19 cellular contexts compared by ENCODE assay signal in genomic region chr21:42021751-42022430, GRCh38. TPM values are rescaled to one million over a fixed set of nuclear protein-coding genes. Genes with fewer than 3 reads are reported as not detected.
DNase-seq lines count a peak whose midpoint lies in the region; ATAC-seq and TF ChIP-seq lines count a peak whose summit lies in the region.
"Had no signal": no experiment of that assay in that cellular context is flagged by ENCODE, and none has a peak within 500 bp of the region (broad histone marks: within the 10 kb centered on the region; RNA-seq: fewer than 3 reads in every experiment).

No MANE protein-coding gene starts in this region.

- ATAC-seq in mucosa of descending colon, result peak; percentile 49
- ATAC-seq: GM12878, HCT116 had no signal

- no peaks in the 10 kb centered on the region for H3K36me3 ChIP-seq in mucosa of descending colon (ENCODE audit: low read depth)
- H3K36me3 ChIP-seq in CD8-positive, alpha-beta memory T cell (ENCODE audit: insufficient read depth, low read length), result no peaks in the 10 kb centered on the region
- H3K36me3 ChIP-seq: lower lobe of right lung had no signal

- no peaks in the 10 kb centered on the region for H3K27me3 ChIP-seq in CD8-positive, alpha-beta memory T cell (ENCODE audit: insufficient read depth, low read length, poor library complexity, severe bottlenecking)

- no peaks in the 10 kb centered on the region for H3K9me3 Mint-ChIP-seq in brain
- no peaks in the 10 kb centered on the region for H3K9me3 Mint-ChIP-seq in CD8-positive, alpha-beta memory T cell

- no peaks in the 10 kb centered on the region for H3K9me3 ChIP-seq in mucosa of descending colon
- H3K9me3 ChIP-seq in CD8-positive, alpha-beta memory T cell (ENCODE audit: low read length), result no peaks in the 10 kb centered on the region
- H3K9me3 ChIP-seq: lower lobe of right lung had no signal

- H3K4me1 ChIP-seq in mucosa of descending colon (ENCODE audit: low read depth), result peaks cover 2% of the 10 kb centered on the region
- no peaks in the 10 kb centered on the region for H3K4me1 ChIP-seq in CD8-positive, alpha-beta memory T cell (ENCODE audit: insufficient read depth, low read length)
- H3K4me1 ChIP-seq: lower lobe of right lung, parathyroid adenoma had no signal

- peak overlapping the region; percentile 15 to 97 (median 93) for H3K27ac Mint-ChIP-seq in brain
- no peak overlapping the region for H3K27ac Mint-ChIP-seq in CD8-positive, alpha-beta memory T cell
- H3K27ac Mint-ChIP-seq: activated CD4-positive, alpha-beta memory T cell treated with anti-CD3 and anti-CD28 coated beads, Interleukin-2, amount 10 ng/mL, durations not matched to agents 7 days and 5 days had no signal

- H3K27me3 Mint-ChIP-seq in brain, result peaks cover 5% of the 10 kb centered on the region
- peaks cover 7 to 14% of the 10 kb centered on the region in 2 donors for H3K27me3 Mint-ChIP-seq in CD8-positive, alpha-beta memory T cell

- DNase-seq in DMS153 treated with DMSO at 0.1 percent for 48 hours (lab: John Stamatoyannopoulos, UW; ENCODE audit: unreplicated experiment) (peak; percentile 52), NCI-H1930 (lab: John Stamatoyannopoulos, UW) (peak; percentile 13 to 43), mucosa of descending colon (no peak), T-helper 1 cell (no peak), cerebellar nuclear complex (lab: John Stamatoyannopoulos, UW) (no peak), HEK293T (ENCODE audit: extremely low spot score) (no peak)
- no peak for DNase-seq in CD8-positive, alpha-beta memory T cell
- DNase-seq: activated CD4-positive, alpha-beta memory T cell treated with anti-CD3 and anti-CD28 coated beads, Interleukin-2, amount 10 ng/mL, durations not matched to agents 7 days and 5 days; activated effector memory CD4-positive, alpha-beta T cell treated with anti-CD3 and anti-CD28 coated beads, Interleukin-2, amount 50 U/mL, for 16 hours; DND-41; lower lobe of right lung; NCI-H2171; stimulated activated CD4-positive, alpha-beta T cell treated with anti-CD3 and anti-CD28 coated beads, Interleukin-1b, Interleukin-23, amount 100 ng/mL, for 48 hours; T-helper 2 cell had no signal

- POLR2A ChIA-PET in CD8-positive, alpha-beta memory T cell (lab: Charles Lee), result no interaction called here
- POLR2A ChIA-PET in HEK293T (lab: Yijun Ruan, JAX), result no interaction called here

- H3K4me1 Mint-ChIP-seq in brain, result peaks cover 78% of the 10 kb centered on the region
- no peaks in the 10 kb centered on the region for H3K4me1 Mint-ChIP-seq in CD8-positive, alpha-beta memory T cell
- H3K4me1 Mint-ChIP-seq: activated CD4-positive, alpha-beta memory T cell treated with anti-CD3 and anti-CD28 coated beads, Interleukin-2, amount 10 ng/mL, durations not matched to agents 7 days and 5 days had no signal

- CTCF ChIA-PET in CD8-positive, alpha-beta memory T cell (lab: Charles Lee), result no interaction called here
- CTCF ChIA-PET in HEK293T (lab: Yijun Ruan, JAX), result no interaction called here

- H3K4me3 ChIP-seq in mucosa of descending colon, result no peak overlapping the region
- no peak overlapping the region for H3K4me3 ChIP-seq in CD8-positive, alpha-beta memory T cell (ENCODE audit: low read length)
- H3K4me3 ChIP-seq: GM12878, lower lobe of right lung had no signal

- intact Hi-C loops in mucosa of descending colon (cut with DNase I, micrococcal nuclease), result no loop called here

- peak overlapping the region in 4 of 5 experiments; percentile 52 to 74 (median 64) for H3K4me3 Mint-ChIP-seq in brain
- H3K4me3 Mint-ChIP-seq in CD8-positive, alpha-beta memory T cell, result no peak overlapping the region
- H3K4me3 Mint-ChIP-seq: activated CD4-positive, alpha-beta memory T cell treated with anti-CD3 and anti-CD28 coated beads, Interleukin-2, amount 10 ng/mL, durations not matched to agents 7 days and 5 days had no signal

- no peaks in the 10 kb centered on the region for H3K36me3 Mint-ChIP-seq in brain
- peaks cover 0 to 3% (median 0%) of the 10 kb centered on the region in 3 donors for H3K36me3 Mint-ChIP-seq in CD8-positive, alpha-beta memory T cell

- TF ChIP-seq CTCF in brain (conservative IDR thresholded peaks at IDR 0.05), result no peak
- no peak for TF ChIP-seq CTCF in mucosa of descending colon (IDR thresholded peaks at IDR 0.05)

- H3K27ac ChIP-seq in CD8-positive, alpha-beta memory T cell (ENCODE audit: low read depth, low read length), result no peak overlapping the region
- H3K27ac ChIP-seq: lower lobe of right lung, parathyroid adenoma had no signal

TF ChIP-seq in HEK293T, 16 proteins besides CTCF, POLR2A, EP300 and RAD21:
- TF ChIP-seq SUZ12 (IDR thresholded peaks at IDR 0.05) (no peak), FOXA1 (IDR thresholded peaks at IDR 0.05) (no peak)

RNA-seq across cellular contexts. Expression of gene ZBTB21, which starts 11.7 kb away (rescaled TPM):
- 8.6 TPM for polyA plus RNA-seq in brain (ENCODE audit: insufficient read depth, low read depth, low replicate concordance)
- 10 to 100 TPM; 11.8 to 18.9 (median 14.6) TPM for total RNA-seq in mucosa of descending colon
- 10 to 100 TPM; 39.0 to 43.6 TPM for total RNA-seq in CD8-positive, alpha-beta memory T cell
- polyA plus RNA-seq in CD8-positive, alpha-beta memory T cell, result 5.9 TPM

RNA-seq across cellular contexts. Expression of gene UMODL1, which starts 49.2 kb away (rescaled TPM):
- polyA plus RNA-seq in brain (ENCODE audit: insufficient read depth, low read depth, low replicate concordance), result 3.3 TPM
- total RNA-seq in mucosa of descending colon, result under 1 TPM; 0.14 to 0.90 (median 0.16) TPM
- total RNA-seq in CD8-positive, alpha-beta memory T cell, result under 1 TPM in 1 of 2 experiments, not detected in 1; 0.07 TPM
- polyA plus RNA-seq in CD8-positive, alpha-beta memory T cell, result not detected
- total RNA-seq: epithelial cell of proximal tubule had no signal

Comparison
In these comparisons a context has a peak if more than half of its experiments do, and no peak if none do; other contexts are left out.
1. DNase-seq: peak in DMS153 treated with DMSO at 0.1 percent for 48 hours (single experiment) and NCI-H1930 (2 of 2); none in mucosa of descending colon (0 of 3), CD8-positive, alpha-beta memory T cell (0 of 5), T-helper 1 cell (0 of 5), cerebellar nuclear complex (0 of 2) and HEK293T (single experiment).
2. H3K27ac Mint-ChIP-seq: peak in brain (5 of 5); none in CD8-positive, alpha-beta memory T cell (0 of 8).
3. H3K4me3 Mint-ChIP-seq: peak in brain (4 of 5); none in CD8-positive, alpha-beta memory T cell (0 of 7).